In the genomic region with DNA sequence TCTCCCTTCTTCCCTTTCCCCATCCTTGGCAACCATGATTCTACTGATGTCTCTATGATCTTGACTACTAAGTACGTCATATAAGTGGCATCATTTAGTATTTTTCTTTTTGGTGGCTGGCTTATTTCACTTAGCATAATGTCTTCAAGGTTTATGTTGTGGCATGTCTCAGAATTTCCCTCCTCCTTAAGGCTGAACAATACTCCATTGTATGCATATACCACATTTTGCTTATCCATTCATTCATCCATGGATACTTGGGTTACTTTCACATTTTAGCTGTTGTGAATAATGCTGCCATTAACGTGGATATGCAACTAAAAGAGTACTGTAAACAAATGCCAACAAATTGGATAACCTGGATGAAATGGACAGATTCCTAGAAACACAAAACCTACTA, we compare ENCODE assay signal across 2 cellular contexts.
TF ChIP-seq lines count a peak whose summit lies in the region.

No MANE protein-coding gene starts in this region.

TF ChIP-seq in GM12891, 5 proteins besides CTCF, POLR2A, EP300 and RAD21:
- TF ChIP-seq POU2F2 (IDR thresholded peaks at IDR 0.05; ENCODE audit: low read depth, low read length) (no peak), POLR2AphosphoS5 (IDR thresholded peaks at IDR 0.05; ENCODE audit: low read depth, low read length) (no peak)

TF ChIP-seq in endothelial cell of umbilical vein, 7 proteins besides CTCF, POLR2A, EP300 and RAD21 (continued from another document):
- TF ChIP-seq JUN (IDR thresholded peaks at IDR 0.05; ENCODE audit: borderline replicate concordance, insufficient read depth, insufficient read length, low read depth) (no peak), EZH2 (IDR thresholded peaks at IDR 0.05; ENCODE audit: borderline replicate concordance, low read depth, low read length, severe bottlenecking) (no peak)
